In the genomic region with DNA sequence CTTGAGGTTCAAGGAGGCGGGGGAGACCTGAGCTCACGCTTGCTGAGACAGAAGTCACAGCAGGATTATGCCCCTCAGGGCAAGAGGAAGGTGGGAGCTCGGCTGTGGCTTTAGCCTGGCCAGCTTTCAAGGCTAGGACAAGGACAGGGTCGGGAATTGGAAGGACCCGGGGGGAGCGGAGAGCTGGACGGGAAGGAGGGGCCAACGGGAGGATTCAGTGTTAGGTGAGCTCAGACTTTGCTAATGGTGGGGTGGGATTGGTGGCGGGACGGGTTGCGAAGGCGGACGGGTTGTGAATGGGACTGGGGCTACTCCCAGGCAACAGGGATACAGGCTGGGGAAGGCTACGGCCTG, we compare ENCODE assay signal across 8 cellular contexts. TPM values are rescaled to one million over a fixed set of nuclear protein-coding genes. Genes with fewer than 3 reads are reported as not detected.
DNase-seq lines count a peak whose midpoint lies in the region; ATAC-seq and TF ChIP-seq lines count a peak whose summit lies in the region.

No MANE protein-coding gene starts in this region.

- TF ChIP-seq CTCF in fibroblast of the aortic adventitia (IDR thresholded peaks at IDR 0.05; ENCODE audit: insufficient read depth, low read length) (no peak), retinal pigment epithelial cell (conservative IDR thresholded peaks at IDR 0.05; ENCODE audit: low read depth, low read length) (no peak)

- DNase-seq in fibroblast of the aortic adventitia (ENCODE audit: low read depth): no peak
- no peak for DNase-seq in retinal pigment epithelial cell (ENCODE audit: low read depth)
- DNase-seq in stimulated activated CD4-positive, alpha-beta T cell treated with anti-CD3 and anti-CD28 coated beads, Interleukin-2, amount 100 ng/mL, for 48 hours: no peak
- DNase-seq in DMS79 (lab: John Stamatoyannopoulos, UW): no peak
- no peak for DNase-seq in activated CD4-positive, CD25-positive, alpha-beta regulatory T cell treated with anti-CD3 and anti-CD28 coated beads, Interleukin-2, amount 50 U/mL, for 72 hours
- no peak for DNase-seq in activated gamma-delta T cell (lab: John Stamatoyannopoulos, UW)

- ATAC-seq in GM21367 (IDR thresholded peaks at IDR 0.05; ENCODE audit: unreplicated experiment): peak; percentile 12
- ATAC-seq in SK-N-SH treated with all-trans-retinoic acid at 6 μM for 48 hours: peak; percentile 54

- H3K4me3 ChIP-seq in fibroblast of the aortic adventitia (ENCODE audit: low read depth, low read length): peak overlapping the region; percentile 78
- peak overlapping the region; percentile 72 for H3K4me3 ChIP-seq in retinal pigment epithelial cell (ENCODE audit: low read length)

TF ChIP-seq in SK-N-SH treated with all-trans-retinoic acid at 6 μM for 48 hours, 23 proteins besides CTCF, POLR2A, EP300 and RAD21:
- no peak for TF ChIP-seq OSR1 (CRISPR knock-in tag; IDR thresholded peaks at IDR 0.05)
- no peak for TF ChIP-seq GLIS3 (CRISPR knock-in tag; IDR thresholded peaks at IDR 0.05)
- TF ChIP-seq TOX (CRISPR knock-in tag; IDR thresholded peaks at IDR 0.05; ENCODE audit: borderline replicate concordance): no peak
- TF ChIP-seq ZNF70 (CRISPR knock-in tag; IDR thresholded peaks at IDR 0.05): no peak
- no peak for TF ChIP-seq ESRRG (CRISPR knock-in tag; IDR thresholded peaks at IDR 0.05)
- TF ChIP-seq, protein P1, sequence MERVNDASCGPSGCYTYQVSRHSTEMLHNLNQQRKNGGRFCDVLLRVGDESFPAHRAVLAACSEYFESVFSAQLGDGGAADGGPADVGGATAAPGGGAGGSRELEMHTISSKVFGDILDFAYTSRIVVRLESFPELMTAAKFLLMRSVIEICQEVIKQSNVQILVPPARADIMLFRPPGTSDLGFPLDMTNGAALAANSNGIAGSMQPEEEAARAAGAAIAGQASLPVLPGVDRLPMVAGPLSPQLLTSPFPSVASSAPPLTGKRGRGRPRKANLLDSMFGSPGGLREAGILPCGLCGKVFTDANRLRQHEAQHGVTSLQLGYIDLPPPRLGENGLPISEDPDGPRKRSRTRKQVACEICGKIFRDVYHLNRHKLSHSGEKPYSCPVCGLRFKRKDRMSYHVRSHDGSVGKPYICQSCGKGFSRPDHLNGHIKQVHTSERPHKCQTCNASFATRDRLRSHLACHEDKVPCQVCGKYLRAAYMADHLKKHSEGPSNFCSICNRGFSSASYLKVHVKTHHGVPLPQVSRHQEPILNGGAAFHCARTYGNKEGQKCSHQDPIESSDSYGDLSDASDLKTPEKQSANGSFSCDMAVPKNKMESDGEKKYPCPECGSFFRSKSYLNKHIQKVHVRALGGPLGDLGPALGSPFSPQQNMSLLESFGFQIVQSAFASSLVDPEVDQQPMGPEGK (CRISPR knock-in tag; IDR thresholded peaks at IDR 0.05; ENCODE audit: borderline replicate concordance): no peak
- TF ChIP-seq SNAI2 (CRISPR knock-in tag; IDR thresholded peaks at IDR 0.05): no peak
- no peak for TF ChIP-seq CSDC2 (CRISPR knock-in tag; IDR thresholded peaks at IDR 0.05)
- TF ChIP-seq ZFP30 (CRISPR knock-in tag; IDR thresholded peaks at IDR 0.05): no peak
- no peak for TF ChIP-seq ZFP3 (CRISPR knock-in tag; IDR thresholded peaks at IDR 0.05)
- TF ChIP-seq ISL1 (CRISPR knock-in tag; IDR thresholded peaks at IDR 0.05): no peak
- no peak for TF ChIP-seq ZNF8 (CRISPR knock-in tag; IDR thresholded peaks at IDR 0.05)
- TF ChIP-seq ZC3H10 (CRISPR knock-in tag; IDR thresholded peaks at IDR 0.05): no peak
- TF ChIP-seq, protein P2, sequence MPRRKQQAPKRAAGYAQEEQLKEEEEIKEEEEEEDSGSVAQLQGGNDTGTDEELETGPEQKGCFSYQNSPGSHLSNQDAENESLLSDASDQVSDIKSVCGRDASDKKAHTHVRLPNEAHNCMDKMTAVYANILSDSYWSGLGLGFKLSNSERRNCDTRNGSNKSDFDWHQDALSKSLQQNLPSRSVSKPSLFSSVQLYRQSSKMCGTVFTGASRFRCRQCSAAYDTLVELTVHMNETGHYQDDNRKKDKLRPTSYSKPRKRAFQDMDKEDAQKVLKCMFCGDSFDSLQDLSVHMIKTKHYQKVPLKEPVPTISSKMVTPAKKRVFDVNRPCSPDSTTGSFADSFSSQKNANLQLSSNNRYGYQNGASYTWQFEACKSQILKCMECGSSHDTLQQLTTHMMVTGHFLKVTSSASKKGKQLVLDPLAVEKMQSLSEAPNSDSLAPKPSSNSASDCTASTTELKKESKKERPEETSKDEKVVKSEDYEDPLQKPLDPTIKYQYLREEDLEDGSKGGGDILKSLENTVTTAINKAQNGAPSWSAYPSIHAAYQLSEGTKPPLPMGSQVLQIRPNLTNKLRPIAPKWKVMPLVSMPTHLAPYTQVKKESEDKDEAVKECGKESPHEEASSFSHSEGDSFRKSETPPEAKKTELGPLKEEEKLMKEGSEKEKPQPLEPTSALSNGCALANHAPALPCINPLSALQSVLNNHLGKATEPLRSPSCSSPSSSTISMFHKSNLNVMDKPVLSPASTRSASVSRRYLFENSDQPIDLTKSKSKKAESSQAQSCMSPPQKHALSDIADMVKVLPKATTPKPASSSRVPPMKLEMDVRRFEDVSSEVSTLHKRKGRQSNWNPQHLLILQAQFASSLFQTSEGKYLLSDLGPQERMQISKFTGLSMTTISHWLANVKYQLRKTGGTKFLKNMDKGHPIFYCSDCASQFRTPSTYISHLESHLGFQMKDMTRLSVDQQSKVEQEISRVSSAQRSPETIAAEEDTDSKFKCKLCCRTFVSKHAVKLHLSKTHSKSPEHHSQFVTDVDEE (CRISPR knock-in tag; IDR thresholded peaks at IDR 0.05): no peak
- TF ChIP-seq PPARA (CRISPR knock-in tag; IDR thresholded peaks at IDR 0.05; ENCODE audit: borderline replicate concordance): no peak
- TF ChIP-seq ARNTL (CRISPR knock-in tag; IDR thresholded peaks at IDR 0.05; ENCODE audit: borderline replicate concordance, low read depth): no peak
- TF ChIP-seq, protein P3, sequence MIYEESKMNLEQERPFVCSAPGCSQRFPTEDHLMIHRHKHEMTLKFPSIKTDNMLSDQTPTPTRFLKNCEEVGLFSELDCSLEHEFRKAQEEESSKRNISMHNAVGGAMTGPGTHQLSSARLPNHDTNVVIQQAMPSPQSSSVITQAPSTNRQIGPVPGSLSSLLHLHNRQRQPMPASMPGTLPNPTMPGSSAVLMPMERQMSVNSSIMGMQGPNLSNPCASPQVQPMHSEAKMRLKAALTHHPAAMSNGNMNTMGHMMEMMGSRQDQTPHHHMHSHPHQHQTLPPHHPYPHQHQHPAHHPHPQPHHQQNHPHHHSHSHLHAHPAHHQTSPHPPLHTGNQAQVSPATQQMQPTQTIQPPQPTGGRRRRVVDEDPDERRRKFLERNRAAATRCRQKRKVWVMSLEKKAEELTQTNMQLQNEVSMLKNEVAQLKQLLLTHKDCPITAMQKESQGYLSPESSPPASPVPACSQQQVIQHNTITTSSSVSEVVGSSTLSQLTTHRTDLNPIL (CRISPR knock-in tag; IDR thresholded peaks at IDR 0.05; ENCODE audit: low read depth): no peak
- TF ChIP-seq, protein P4, sequence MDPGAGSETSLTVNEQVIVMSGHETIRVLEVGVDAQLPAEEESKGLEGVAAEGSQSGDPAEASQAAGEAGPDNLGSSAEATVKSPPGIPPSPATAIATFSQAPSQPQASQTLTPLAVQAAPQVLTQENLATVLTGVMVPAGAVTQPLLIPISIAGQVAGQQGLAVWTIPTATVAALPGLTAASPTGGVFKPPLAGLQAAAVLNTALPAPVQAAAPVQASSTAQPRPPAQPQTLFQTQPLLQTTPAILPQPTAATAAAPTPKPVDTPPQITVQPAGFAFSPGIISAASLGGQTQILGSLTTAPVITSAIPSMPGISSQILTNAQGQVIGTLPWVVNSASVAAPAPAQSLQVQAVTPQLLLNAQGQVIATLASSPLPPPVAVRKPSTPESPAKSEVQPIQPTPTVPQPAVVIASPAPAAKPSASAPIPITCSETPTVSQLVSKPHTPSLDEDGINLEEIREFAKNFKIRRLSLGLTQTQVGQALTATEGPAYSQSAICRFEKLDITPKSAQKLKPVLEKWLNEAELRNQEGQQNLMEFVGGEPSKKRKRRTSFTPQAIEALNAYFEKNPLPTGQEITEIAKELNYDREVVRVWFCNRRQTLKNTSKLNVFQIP (CRISPR knock-in tag; IDR thresholded peaks at IDR 0.05; ENCODE audit: borderline replicate concordance, low read depth): no peak
- TF ChIP-seq BACH2 (CRISPR knock-in tag; IDR thresholded peaks at IDR 0.05; ENCODE audit: borderline replicate concordance): no peak
- TF ChIP-seq, protein P5, sequence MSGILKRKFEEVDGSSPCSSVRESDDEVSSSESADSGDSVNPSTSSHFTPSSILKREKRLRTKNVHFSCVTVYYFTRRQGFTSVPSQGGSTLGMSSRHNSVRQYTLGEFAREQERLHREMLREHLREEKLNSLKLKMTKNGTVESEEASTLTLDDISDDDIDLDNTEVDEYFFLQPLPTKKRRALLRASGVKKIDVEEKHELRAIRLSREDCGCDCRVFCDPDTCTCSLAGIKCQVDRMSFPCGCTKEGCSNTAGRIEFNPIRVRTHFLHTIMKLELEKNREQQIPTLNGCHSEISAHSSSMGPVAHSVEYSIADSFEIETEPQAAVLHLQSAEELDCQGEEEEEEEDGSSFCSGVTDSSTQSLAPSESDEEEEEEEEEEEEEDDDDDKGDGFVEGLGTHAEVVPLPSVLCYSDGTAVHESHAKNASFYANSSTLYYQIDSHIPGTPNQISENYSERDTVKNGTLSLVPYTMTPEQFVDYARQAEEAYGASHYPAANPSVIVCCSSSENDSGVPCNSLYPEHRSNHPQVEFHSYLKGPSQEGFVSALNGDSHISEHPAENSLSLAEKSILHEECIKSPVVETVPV (CRISPR knock-in tag; IDR thresholded peaks at IDR 0.05): no peak

RNA-seq across cellular contexts. Expression of a gene that starts 0.2 kb away (rescaled TPM):
- 0.36 and 1.6 TPM in 2 replicates for total RNA-seq in fibroblast of the aortic adventitia (ENCODE audit: low replicate concordance)

RNA-seq across cellular contexts. Expression of a gene that starts 0.4 kb away (rescaled TPM):
- total RNA-seq in fibroblast of the aortic adventitia (ENCODE audit: low replicate concordance): 11.4 and 40.0 TPM in 2 replicates

RNA-seq across cellular contexts. Expression of a gene that starts 11.3 kb away (rescaled TPM):
- total RNA-seq in fibroblast of the aortic adventitia (ENCODE audit: low replicate concordance): 34.3 and 52.7 TPM in 2 replicates
